25 cellular contexts compared by ENCODE assay signal in genomic region chr17:21243516-21244303, GRCh38. TPM values are rescaled to one million over a fixed set of nuclear protein-coding genes. Genes with fewer than 3 reads are reported as not detected.
DNase-seq lines count a peak whose midpoint lies in the region; ATAC-seq, FAIRE-seq and TF ChIP-seq lines count a peak whose summit lies in the region.
"Had no signal": no experiment of that assay in that cellular context is flagged by ENCODE, and none has a peak within 500 bp of the region (broad histone marks: within the 10 kb centered on the region; RNA-seq: fewer than 3 reads in every experiment).

No MANE protein-coding gene starts in this region.

- in situ Hi-C loops in HepG2 (cut with HindIII; ENCODE audit: extremely low pct_ligation_motif_present, low pct_unique_long_range_greater_than_20kb) = no loop called here

- ATAC-seq in HepG2 = peak; percentile 15
- no peak for ATAC-seq in right lobe of liver
- ATAC-seq: A549, HCT116 had no signal

- H3K27ac Mint-ChIP-seq in endodermal cell (no peak overlapping the region), glutamatergic neuron (ENCODE audit: unreplicated experiment) (no peak overlapping the region)
- H3K27ac Mint-ChIP-seq: B cell had no signal

- H3K27me3 Mint-ChIP-seq in endodermal cell (ENCODE audit: insufficient read depth) (no peaks in the 10 kb centered on the region), glutamatergic neuron (ENCODE audit: unreplicated experiment) (peaks cover 9% of the 10 kb centered on the region)
- H3K27me3 Mint-ChIP-seq: B cell; CD4-positive, CD25-positive, alpha-beta regulatory T cell had no signal

- no peak for FAIRE-seq in HepG2 (lab: Jason Lieb, UNC)
- FAIRE-seq: A549, GM12891 had no signal

- CTCF ChIA-PET in HepG2 (lab: Yijun Ruan, JAX; ENCODE audit: low intra/inter-chr PET ratio, low total read pairs) = no interaction called here

- H3K4me2 ChIP-seq in HepG2 (ENCODE audit: low read depth, low read length) (peak overlapping the region; percentile 20; the same call in 1 of the 2 replicates), osteoblast (ENCODE audit: insufficient read depth, low read length) (no peak overlapping the region)
- H3K4me2 ChIP-seq: A549 had no signal

- TF ChIP-seq POLR2A in HepG2 (IDR thresholded peaks at IDR 0.05; ENCODE audit: insufficient read depth in 1 of 2, low read depth in 2 of 2, low read length in 2 of 2) (no peak), right lobe of liver (IDR thresholded peaks at IDR 0.05) (no peak)

- H3K79me2 ChIP-seq in HepG2 (ENCODE audit: insufficient read depth, low read length) = no peaks in the 10 kb centered on the region
- no peaks in the 10 kb centered on the region for H3K79me2 ChIP-seq in osteoblast (ENCODE audit: insufficient read depth, low read length)

- no TSS peak for BruUV-seq in HepG2 (replicated peaks; lab: Mats Ljungman, UMichigan)

- no peak overlapping the region for H3K27ac ChIP-seq in HepG2 (ENCODE audit: extremely low read length, insufficient read depth, low read length)
- no peak overlapping the region for H3K27ac ChIP-seq in right lobe of liver
- no peak overlapping the region for H3K27ac ChIP-seq in endodermal cell (ENCODE audit: low read depth, low read length)
- H3K27ac ChIP-seq in osteoblast (ENCODE audit: low read depth, low read length) = no peak overlapping the region
- H3K27ac ChIP-seq: A549, GM23248, RWPE1, SJCRH30 had no signal

- H2AFZ ChIP-seq in HepG2 (ENCODE audit: low read length) = no peak overlapping the region
- no peak overlapping the region for H2AFZ ChIP-seq in osteoblast (ENCODE audit: low read length)
- H2AFZ ChIP-seq: GM23248 had no signal

- POLR2A ChIA-PET in HepG2 (lab: Yijun Ruan, JAX) = no interaction called here

- no peak for TF ChIP-seq CTCF in HepG2 (CRISPR knock-in tag; IDR thresholded peaks at IDR 0.05)
- no peak for TF ChIP-seq CTCF in right lobe of liver (IDR thresholded peaks at IDR 0.05)
- no peak for TF ChIP-seq CTCF in endodermal cell (conservative IDR thresholded peaks at IDR 0.05)
- no peak for TF ChIP-seq CTCF in osteoblast (IDR thresholded peaks at IDR 0.05; ENCODE audit: extremely low read depth, low read depth, low read length)
- no peak for TF ChIP-seq CTCF in glutamatergic neuron (IDR thresholded peaks at IDR 0.05; ENCODE audit: partially characterized antibody, unreplicated experiment)

- H3K36me3 Mint-ChIP-seq in endodermal cell (ENCODE audit: low read depth) (no peaks in the 10 kb centered on the region), glutamatergic neuron (ENCODE audit: unreplicated experiment) (no peaks in the 10 kb centered on the region)
- H3K36me3 Mint-ChIP-seq: CD4-positive, CD25-positive, alpha-beta regulatory T cell had no signal

- H3K27me3 ChIP-seq in HepG2 (ENCODE audit: control insufficient read depth in 1 of 2, insufficient read depth in 2 of 2, low read length in 2 of 2) (peaks cover 1 to 11% of the 10 kb centered on the region in 2 experiments; a peak in 3 of 5 replicates), right lobe of liver (no peaks in the 10 kb centered on the region), endodermal cell (ENCODE audit: control insufficient read depth, insufficient read depth, low read length, poor library complexity, severe bottlenecking) (no peaks in the 10 kb centered on the region), osteoblast (ENCODE audit: insufficient read depth, low read length) (no peaks in the 10 kb centered on the region)
- H3K27me3 ChIP-seq: MG63, SJCRH30 had no signal

- H3K4me1 ChIP-seq in HepG2 (ENCODE audit: insufficient read depth, low read length) (peaks cover 22% of the 10 kb centered on the region), right lobe of liver (no peaks in the 10 kb centered on the region), endodermal cell (ENCODE audit: control insufficient read depth, insufficient read depth, low read length) (peaks cover 5% of the 10 kb centered on the region), osteoblast (ENCODE audit: insufficient read depth, low read length) (no peaks in the 10 kb centered on the region)
- H3K4me1 ChIP-seq: A549, SJCRH30 had no signal

- H3K36me3 ChIP-seq in HepG2 (replicated peaks in 1 of 2; ENCODE audit: control insufficient read depth in 1 of 2, insufficient read depth in 2 of 2, low read length in 2 of 2) (no peaks in the 10 kb centered on the region), right lobe of liver (no peaks in the 10 kb centered on the region), endodermal cell (ENCODE audit: control insufficient read depth, insufficient read depth, low read length) (peaks cover 21% of the 10 kb centered on the region), osteoblast (ENCODE audit: insufficient read depth, low read length) (no peaks in the 10 kb centered on the region)
- H3K36me3 ChIP-seq: MG63, SJCRH30 had no signal

- no peak for TF ChIP-seq RAD21 in HepG2 (CRISPR knock-in tag; IDR thresholded peaks at IDR 0.05)

- no peak overlapping the region for H3K9ac ChIP-seq in HepG2 (ENCODE audit: insufficient read depth, low read depth, low read length)
- H3K9ac ChIP-seq in endodermal cell (ENCODE audit: extremely low read depth, low read length, poor library complexity, severe bottlenecking) = no peak overlapping the region
- H3K9ac ChIP-seq: GM23248 had no signal

- H3K4me3 ChIP-seq in HepG2 (replicated peaks in 1 of 3; ENCODE audit: insufficient read depth in 1 of 3, low read depth in 2 of 3, low read length in 3 of 3) (no peak overlapping the region; a peak in 1 of 6 replicates), right lobe of liver (no peak overlapping the region), endodermal cell (ENCODE audit: low read length) (no peak overlapping the region), osteoblast (ENCODE audit: insufficient read depth, low read length) (no peak overlapping the region)
- H3K4me3 ChIP-seq: A549, GM23248, MG63, SJCRH30 had no signal

- intact Hi-C loops in HepG2 (cut with micrococcal nuclease; ENCODE audit: unreplicated experiment) = loop anchor here (5.0 kb wide), 1 partner anchor 116 kb away; the partner anchor contains the start of gene DHRS7B
- intact Hi-C loops in right lobe of liver (cut with DNase I) = no loop called here

- H4K20me1 ChIP-seq in HepG2 (ENCODE audit: insufficient read depth, low read length) (peaks cover 3% of the 10 kb centered on the region; the same call in 1 of the 2 replicates), osteoblast (ENCODE audit: insufficient read depth, low read length) (peaks cover 25% of the 10 kb centered on the region)

- TF ChIP-seq EP300 in HepG2 (IDR thresholded peaks at IDR 0.05; ENCODE audit: low read depth in 2 of 2, low read length in 2 of 2) = no peak
- TF ChIP-seq EP300 in HepG2 (CRISPR knock-in tag; IDR thresholded peaks at IDR 0.05; ENCODE audit: borderline replicate concordance) = no peak

- WGBS in HepG2 (ENCODE audit: low lambda C conversion rate) = 22% methylated on average over 8 of the region's 23 CpGs
- WGBS in right lobe of liver (ENCODE audit: insufficient coverage, low coverage, low lambda C conversion rate, missing lambda C conversion rate) = 53% methylated on average over 4 of the region's 23 CpGs
- 83 to 86% methylated on average over 14 to 23 of the region's 23 CpGs for WGBS in endodermal cell (ENCODE audit: insufficient coverage in 1 of 2, insufficient read length in 1 of 2), 2 experiments

- no peaks in the 10 kb centered on the region for H3K9me3 Mint-ChIP-seq in endodermal cell
- H3K9me3 Mint-ChIP-seq in glutamatergic neuron (ENCODE audit: unreplicated experiment) = peaks cover 1% of the 10 kb centered on the region
- H3K9me3 Mint-ChIP-seq: CD4-positive, CD25-positive, alpha-beta regulatory T cell had no signal

- H3K4me1 Mint-ChIP-seq in endodermal cell (peaks cover 11% of the 10 kb centered on the region), glutamatergic neuron (ENCODE audit: low read depth, unreplicated experiment) (peaks cover 22% of the 10 kb centered on the region)

- H3K4me3 Mint-ChIP-seq in endodermal cell (no peak overlapping the region), glutamatergic neuron (ENCODE audit: unreplicated experiment) (no peak overlapping the region)
- H3K4me3 Mint-ChIP-seq: B cell had no signal

- H3K9me3 ChIP-seq in HepG2 (ENCODE audit: low read length) = no peaks in the 10 kb centered on the region
- H3K9me3 ChIP-seq in right lobe of liver = no peaks in the 10 kb centered on the region
- H3K9me3 ChIP-seq in endodermal cell (ENCODE audit: control insufficient read depth, low read length) = no peaks in the 10 kb centered on the region
- H3K9me3 ChIP-seq in osteoblast (ENCODE audit: low read depth, low read length) = no peaks in the 10 kb centered on the region
- H3K9me3 ChIP-seq: A549, MG63, SJCRH30 had no signal

- no peak for DNase-seq in HepG2 (ENCODE audit: low spot score)
- no peak for DNase-seq in right lobe of liver
- peak; percentile 55 for DNase-seq in endodermal cell
- peak; percentile 71 for DNase-seq in osteoblast (ENCODE audit: insufficient read length, low spot score, missing footprints)
- DNase-seq in glutamatergic neuron = no peak
- DNase-seq in SHP77 (lab: John Stamatoyannopoulos, UW) = no peak
- no peak for DNase-seq in NCI-H146 treated with DMSO at 0.1 percent for 48 hours (lab: John Stamatoyannopoulos, UW; ENCODE audit: unreplicated experiment)
- DNase-seq in cerebellum (ENCODE audit: low spot score) = no peak
- DNase-seq: CD4-positive, CD25-positive, alpha-beta regulatory T cell; COR-L47; DMS 273 treated with DMSO at 0.1 percent for 48 hours; DMS79 treated with DMSO at 0.1 percent for 48 hours; GM23248; MG63; NCI-H1436; NCI-H1930; NCI-H226; NCI-H510A treated with DMSO at 0.1 percent for 48 hours; NCI-H748 treated with DMSO at 0.1 percent for 48 hours; SJCRH30 had no signal

RNA-seq across cellular contexts. Expression of gene NATD1, which starts 9.5 kb away (rescaled TPM):
- total RNA-seq in HepG2 (2016; rRNA removed; fragmentation: Illumina TruSeq; extraction: Trizol) (0.31 and 0.45 TPM in 2 replicates), right lobe of liver (1 to 10 TPM; 3.3 to 5.5 (median 4.7) TPM), endodermal cell (10 to 100 TPM; 12.2 to 17.2 TPM), osteoblast (13.0 and 15.2 TPM in 2 replicates), glutamatergic neuron (ENCODE audit: unreplicated experiment) (45.9 TPM), cerebellum (2.4 TPM)
- 0.18 and 0.30 TPM in 2 replicates for total RNA-seq in HepG2 (2016; cell fraction: cytosol; rRNA removed; fragmentation: Illumina TruSeq; extraction: Trizol; ENCODE audit: low read depth)
- total RNA-seq in HepG2 (2016; cell fraction: insoluble cytoplasmic fraction; rRNA removed; fragmentation: Illumina TruSeq; extraction: Trizol) = 0.28 and 0.43 TPM in 2 replicates
- 0.38 and 0.43 TPM in 2 replicates for total RNA-seq in HepG2 (2016; cell fraction: membrane; rRNA removed; fragmentation: Illumina TruSeq; extraction: Trizol)
- 0.34 and 0.44 TPM in 2 replicates for total RNA-seq in HepG2 (2016; cell fraction: nucleus; rRNA removed; fragmentation: Illumina TruSeq; extraction: Trizol)
- 2.3 and 2.9 TPM in 2 replicates for polyA plus RNA-seq in HepG2 (2011; rRNA removed)
- polyA plus RNA-seq in HepG2 (2011; cell fraction: cytosol; rRNA removed) = 2.2 and 2.3 TPM in 2 replicates
- polyA plus RNA-seq in HepG2 (2011; cell fraction: nucleus; rRNA removed) = 2.5 and 3.4 TPM in 2 replicates
- polyA plus RNA-seq in HepG2 (2012) = 2.2 and 3.4 TPM in 2 replicates
- polyA plus RNA-seq in HepG2 (2016; cell fraction: cytosol; fragmentation: Illumina TruSeq; extraction: Trizol; ENCODE audit: low read depth) = 0.19 and 0.27 TPM in 2 replicates
- 0.74 and 0.80 TPM in 2 replicates for polyA plus RNA-seq in HepG2 (2016; cell fraction: insoluble cytoplasmic fraction; fragmentation: Illumina TruSeq; extraction: Trizol; ENCODE audit: low read depth)
- polyA plus RNA-seq in HepG2 (2016; cell fraction: membrane; fragmentation: Illumina TruSeq; extraction: Trizol; ENCODE audit: low read depth) = 0.39 and 0.44 TPM in 2 replicates
- 1.1 TPM in 2 replicates for polyA plus RNA-seq in HepG2 (2016; cell fraction: nucleus; fragmentation: Illumina TruSeq; extraction: Trizol; ENCODE audit: insufficient read depth, low read depth)
- 2.3 and 4.5 TPM in 2 replicates for polyA minus RNA-seq in HepG2 (2011; rRNA and poly(A)+ RNA removed; ENCODE audit: low replicate concordance)
- 1.8 and 2.8 TPM in 2 replicates for polyA minus RNA-seq in HepG2 (2011; cell fraction: cytosol; rRNA and poly(A)+ RNA removed)
- 1.5 and 2.9 TPM in 2 replicates for polyA minus RNA-seq in HepG2 (2011; cell fraction: nucleus; rRNA and poly(A)+ RNA removed)
- polyA plus RNA-seq in endodermal cell (2013, experiment 1 of 2) = 15.2 TPM
- 13.7 TPM for polyA plus RNA-seq in endodermal cell (2013, experiment 2 of 2)

RNA-seq across cellular contexts. Expression of gene TMEM11, which starts 29.7 kb away (rescaled TPM):
- total RNA-seq in HepG2 (2016; rRNA removed; fragmentation: Illumina TruSeq; extraction: Trizol) (18.7 and 21.3 TPM in 2 replicates), right lobe of liver (10 to 100 TPM; 10.8 to 20.6 (median 11.7) TPM), endodermal cell (10 to 100 TPM; 26.3 to 28.0 TPM), osteoblast (12.1 and 18.1 TPM in 2 replicates), glutamatergic neuron (ENCODE audit: unreplicated experiment) (26.0 TPM), cerebellum (9.0 TPM)
- total RNA-seq in HepG2 (2016; cell fraction: cytosol; rRNA removed; fragmentation: Illumina TruSeq; extraction: Trizol; ENCODE audit: low read depth) = 9.9 and 11.5 TPM in 2 replicates
- 20.7 and 24.9 TPM in 2 replicates for total RNA-seq in HepG2 (2016; cell fraction: insoluble cytoplasmic fraction; rRNA removed; fragmentation: Illumina TruSeq; extraction: Trizol)
- total RNA-seq in HepG2 (2016; cell fraction: membrane; rRNA removed; fragmentation: Illumina TruSeq; extraction: Trizol) = 17.5 and 20.5 TPM in 2 replicates
- 9.0 and 12.7 TPM in 2 replicates for total RNA-seq in HepG2 (2016; cell fraction: nucleus; rRNA removed; fragmentation: Illumina TruSeq; extraction: Trizol)
- 32.0 and 35.0 TPM in 2 replicates for polyA plus RNA-seq in HepG2 (2011; rRNA removed)
- 31.7 and 43.1 TPM in 2 replicates for polyA plus RNA-seq in HepG2 (2011; cell fraction: cytosol; rRNA removed)
- 16.5 and 21.3 TPM in 2 replicates for polyA plus RNA-seq in HepG2 (2011; cell fraction: nucleus; rRNA removed)
- 13.9 and 16.5 TPM in 2 replicates for polyA plus RNA-seq in HepG2 (2012)
- 13.0 and 15.6 TPM in 2 replicates for polyA plus RNA-seq in HepG2 (2016; cell fraction: cytosol; fragmentation: Illumina TruSeq; extraction: Trizol; ENCODE audit: low read depth)
- 37.7 and 39.9 TPM in 2 replicates for polyA plus RNA-seq in HepG2 (2016; cell fraction: insoluble cytoplasmic fraction; fragmentation: Illumina TruSeq; extraction: Trizol; ENCODE audit: low read depth)
- polyA plus RNA-seq in HepG2 (2016; cell fraction: membrane; fragmentation: Illumina TruSeq; extraction: Trizol; ENCODE audit: low read depth) = 19.7 and 22.0 TPM in 2 replicates
- 23.0 and 24.2 TPM in 2 replicates for polyA plus RNA-seq in HepG2 (2016; cell fraction: nucleus; fragmentation: Illumina TruSeq; extraction: Trizol; ENCODE audit: insufficient read depth, low read depth)
- 49.2 and 83.5 TPM in 2 replicates for polyA minus RNA-seq in HepG2 (2011; rRNA and poly(A)+ RNA removed; ENCODE audit: low replicate concordance)
- polyA minus RNA-seq in HepG2 (2011; cell fraction: cytosol; rRNA and poly(A)+ RNA removed) = 17.7 and 20.0 TPM in 2 replicates
- polyA minus RNA-seq in HepG2 (2011; cell fraction: nucleus; rRNA and poly(A)+ RNA removed) = 18.2 and 22.5 TPM in 2 replicates
- polyA plus RNA-seq in endodermal cell (2013, experiment 1 of 2) = 29.6 TPM
- 26.6 TPM for polyA plus RNA-seq in endodermal cell (2013, experiment 2 of 2)

RNA-seq across cellular contexts. Expression of gene MAP2K3, which starts 40.8 kb away (rescaled TPM):
- 20.5 and 39.8 TPM in 2 replicates for total RNA-seq in HepG2 (2016; rRNA removed; fragmentation: Illumina TruSeq; extraction: Trizol)
- 7.7 and 8.7 TPM in 2 replicates for total RNA-seq in HepG2 (2016; cell fraction: cytosol; rRNA removed; fragmentation: Illumina TruSeq; extraction: Trizol; ENCODE audit: low read depth)
- 18.3 and 35.2 TPM in 2 replicates for total RNA-seq in HepG2 (2016; cell fraction: insoluble cytoplasmic fraction; rRNA removed; fragmentation: Illumina TruSeq; extraction: Trizol)
- total RNA-seq in HepG2 (2016; cell fraction: membrane; rRNA removed; fragmentation: Illumina TruSeq; extraction: Trizol) = 33.7 and 35.8 TPM in 2 replicates
- 32.1 and 34.9 TPM in 2 replicates for total RNA-seq in HepG2 (2016; cell fraction: nucleus; rRNA removed; fragmentation: Illumina TruSeq; extraction: Trizol)
- polyA plus RNA-seq in HepG2 (2011; rRNA removed) = 27.4 and 31.9 TPM in 2 replicates
- 31.3 and 32.8 TPM in 2 replicates for polyA plus RNA-seq in HepG2 (2011; cell fraction: cytosol; rRNA removed)
- polyA plus RNA-seq in HepG2 (2011; cell fraction: nucleus; rRNA removed) = 53.3 and 53.4 TPM in 2 replicates
- 39.9 and 42.2 TPM in 2 replicates for polyA plus RNA-seq in HepG2 (2012)
- polyA plus RNA-seq in HepG2 (2016; cell fraction: cytosol; fragmentation: Illumina TruSeq; extraction: Trizol; ENCODE audit: low read depth) = 14.1 and 15.9 TPM in 2 replicates
- polyA plus RNA-seq in HepG2 (2016; cell fraction: insoluble cytoplasmic fraction; fragmentation: Illumina TruSeq; extraction: Trizol; ENCODE audit: low read depth) = 67.2 and 88.4 TPM in 2 replicates
- polyA plus RNA-seq in HepG2 (2016; cell fraction: membrane; fragmentation: Illumina TruSeq; extraction: Trizol; ENCODE audit: low read depth) = 51.1 and 52.5 TPM in 2 replicates
- 86.9 and 97.6 TPM in 2 replicates for polyA plus RNA-seq in HepG2 (2016; cell fraction: nucleus; fragmentation: Illumina TruSeq; extraction: Trizol; ENCODE audit: insufficient read depth, low read depth)
- polyA minus RNA-seq in HepG2 (2011; rRNA and poly(A)+ RNA removed; ENCODE audit: low replicate concordance) = 26.9 and 40.6 TPM in 2 replicates
- polyA minus RNA-seq in HepG2 (2011; cell fraction: cytosol; rRNA and poly(A)+ RNA removed) = 19.3 and 21.4 TPM in 2 replicates
- 16.0 and 18.3 TPM in 2 replicates for polyA minus RNA-seq in HepG2 (2011; cell fraction: nucleus; rRNA and poly(A)+ RNA removed)
- 10 to 100 TPM; 22.6 to 80.7 (median 60.7) TPM for total RNA-seq in right lobe of liver
- 10 to 100 TPM; 31.6 to 37.6 TPM for total RNA-seq in endodermal cell
- 18.6 TPM for polyA plus RNA-seq in endodermal cell (2013, experiment 1 of 2)
- polyA plus RNA-seq in endodermal cell (2013, experiment 2 of 2) = 17.7 TPM
- total RNA-seq in osteoblast = 24.5 and 27.5 TPM in 2 replicates
- 38.0 TPM for total RNA-seq in glutamatergic neuron (ENCODE audit: unreplicated experiment)
- total RNA-seq in cerebellum = 4.8 TPM

Comparison
In these comparisons a context has a peak if more than half of its experiments do, and no peak if none do; other contexts are left out.
1. DNase-seq: peak in endodermal cell (single experiment) and osteoblast (single experiment); none in HepG2 (single experiment), right lobe of liver (0 of 3), glutamatergic neuron (single experiment), SHP77 (0 of 2), NCI-H146 treated with DMSO at 0.1 percent for 48 hours (single experiment) and cerebellum (single experiment).